Comparison of ENCODE assay signal across 10 cellular contexts in genomic region chr19:1465191-1466016, GRCh38. TPM values are rescaled to one million over a fixed set of nuclear protein-coding genes. Genes with fewer than 3 reads are reported as not detected.
DNase-seq lines count a peak whose midpoint lies in the region; ATAC-seq, FAIRE-seq and TF ChIP-seq lines count a peak whose summit lies in the region.
"Had no signal": no experiment of that assay in that cellular context is flagged by ENCODE, and none has a peak within 500 bp of the region (broad histone marks: within the 10 kb centered on the region; RNA-seq: fewer than 3 reads in every experiment).

No MANE protein-coding gene starts in this region.

- H3K9me3 Mint-ChIP-seq in activated CD4-positive, alpha-beta memory T cell treated with anti-CD3 and anti-CD28 coated beads, Interleukin-2, amount 10 ng/mL, durations not matched to agents 7 days and 5 days, result no peaks in the 10 kb centered on the region

- peaks cover 9% of the 10 kb centered on the region for H3K27me3 Mint-ChIP-seq in activated CD4-positive, alpha-beta memory T cell treated with anti-CD3 and anti-CD28 coated beads, Interleukin-2, amount 10 ng/mL, durations not matched to agents 7 days and 5 days

- intact Hi-C loops in heart left ventricle (cut with DNase I), result no loop called here

- H3K4me1 ChIP-seq in heart left ventricle, result peaks cover 12 to 55% (median 43%) of the 10 kb centered on the region in 12 donors
- peaks cover 5 to 8% of the 10 kb centered on the region in 2 donors for H3K4me1 ChIP-seq in small intestine (ENCODE audit: control insufficient read depth in 2 of 2, insufficient read depth in 1 of 2, low read depth in 1 of 2, low read length in 1 of 2)

- POLR2A ChIA-PET in activated CD4-positive, alpha-beta memory T cell treated with anti-CD3 and anti-CD28 coated beads, Interleukin-2, amount 10 ng/mL, durations not matched to agents 7 days and 5 days (lab: Charles Lee), result interaction anchor here (2.1 kb wide), 1 partner anchor 10 kb away, joined by 7 read pairs; no protein-coding TSS in a partner anchor

- H3K36me3 ChIP-seq in heart left ventricle (peaks cover 0 to 9% (median 0%) of the 10 kb centered on the region in 9 donors), small intestine (ENCODE audit: control insufficient read depth in 2 of 2, insufficient read depth in 2 of 2, low read length in 2 of 2) (no peaks in the 10 kb centered on the region)

- WGBS in heart left ventricle, 4 donors, result 26 to 62% (median 40%) methylated on average over 33 to 83 of the region's 83 CpGs
- 31 to 40% (median 32%) methylated on average over 63 to 83 of the region's 83 CpGs for WGBS in small intestine, 3 donors

- H3K4me3 Mint-ChIP-seq in activated CD4-positive, alpha-beta memory T cell treated with anti-CD3 and anti-CD28 coated beads, Interleukin-2, amount 10 ng/mL, durations not matched to agents 7 days and 5 days, result no peak overlapping the region

- H3K9me3 ChIP-seq in heart left ventricle, result no peaks in the 10 kb centered on the region
- H3K9me3 ChIP-seq in small intestine (ENCODE audit: control insufficient read depth, low read depth), result no peaks in the 10 kb centered on the region
- H3K9me3 ChIP-seq: A549 had no signal

- FAIRE-seq in small intestine (lab: Jason Lieb, UNC), result no peak
- FAIRE-seq: A549 had no signal

- peak in 3 of 4 donors; percentile 45 to 72 (median 48) for ATAC-seq in heart left ventricle
- no peak for ATAC-seq in GM19035 (IDR thresholded peaks at IDR 0.05; ENCODE audit: unreplicated experiment)
- ATAC-seq: A549 had no signal

- H3K27ac Mint-ChIP-seq in activated CD4-positive, alpha-beta memory T cell treated with anti-CD3 and anti-CD28 coated beads, Interleukin-2, amount 10 ng/mL, durations not matched to agents 7 days and 5 days, result no peak overlapping the region

- peak; percentile 28 to 61 (median 46) for TF ChIP-seq CTCF in heart left ventricle (IDR thresholded peaks at IDR 0.05)

- H3K4me1 Mint-ChIP-seq in activated CD4-positive, alpha-beta memory T cell treated with anti-CD3 and anti-CD28 coated beads, Interleukin-2, amount 10 ng/mL, durations not matched to agents 7 days and 5 days, result peaks cover 3% of the 10 kb centered on the region

- no peak for TF ChIP-seq POLR2A in heart left ventricle (IDR thresholded peaks at IDR 0.05)

- DNase-seq in NCI-H526 (lab: John Stamatoyannopoulos, UW) (peak; percentile 41 to 77), NCI-H526 treated with DMSO at 0.1 percent for 48 hours (lab: John Stamatoyannopoulos, UW) (no peak), heart left ventricle (peak in 2 of 5 donors; percentile 39 to 67), small intestine (peak; percentile 81), NCI-H345 (lab: John Stamatoyannopoulos, UW) (no peak), GDM1 (lab: John Stamatoyannopoulos, UW) (no peak)
- DNase-seq in activated CD4-positive, alpha-beta memory T cell treated with anti-CD3 and anti-CD28 coated beads, Interleukin-2, amount 10 ng/mL, durations not matched to agents 7 days and 5 days, result peak; percentile 40
- DNase-seq: effector CD4-positive, alpha-beta T cell had no signal

- CTCF ChIA-PET in activated CD4-positive, alpha-beta memory T cell treated with anti-CD3 and anti-CD28 coated beads, Interleukin-2, amount 10 ng/mL, durations not matched to agents 7 days and 5 days (lab: Charles Lee), result interaction anchor here (1.0 to 1.7 kb wide), 3 partner anchors 9 to 29 kb away, joined by 3 to 7 read pairs (median 3); no protein-coding TSS in a partner anchor

- no peaks in the 10 kb centered on the region for H3K36me3 Mint-ChIP-seq in activated CD4-positive, alpha-beta memory T cell treated with anti-CD3 and anti-CD28 coated beads, Interleukin-2, amount 10 ng/mL, durations not matched to agents 7 days and 5 days (ENCODE audit: low read depth)

- H3K4me3 ChIP-seq in heart left ventricle, result peak overlapping the region in 6 of 12 donors; percentile 5 to 29 (median 13)
- H3K4me3 ChIP-seq in small intestine (ENCODE audit: low read depth in 1 of 2, low read length in 2 of 2), result peak overlapping the region in 1 of 2 donors; percentile 35
- H3K4me3 ChIP-seq: A549 had no signal

- H3K27me3 ChIP-seq in heart left ventricle (peaks cover 29 to 61% (median 44%) of the 10 kb centered on the region in 9 donors), small intestine (ENCODE audit: control insufficient read depth in 2 of 2, insufficient read depth in 2 of 2, low read length in 2 of 2) (peaks cover 27 to 36% of the 10 kb centered on the region in 2 donors)

- no peak overlapping the region for H3K27ac ChIP-seq in heart left ventricle
- no peak overlapping the region for H3K27ac ChIP-seq in small intestine (ENCODE audit: low read depth in 1 of 2, low read length in 1 of 2)
- H3K27ac ChIP-seq: A549 had no signal

RNA-seq across cellular contexts. Expression of gene C19orf25, which starts 13.6 kb away (rescaled TPM):
- 10 to 100 TPM; 38.4 to 38.5 TPM for total RNA-seq in activated CD4-positive, alpha-beta memory T cell treated with anti-CD3 and anti-CD28 coated beads, Interleukin-2, amount 10 ng/mL, durations not matched to agents 7 days and 5 days
- total RNA-seq in heart left ventricle, result 10 to 100 TPM in 8 of 9 donors, 1 to 10 TPM in 1; 9.4 to 29.2 (median 15.7) TPM
- polyA plus RNA-seq in heart left ventricle (10 to 100 TPM; 27.6 to 27.8 TPM), small intestine (10 to 100 TPM; 44.6 to 62.1 (median 61.1) TPM)

RNA-seq across cellular contexts. Expression of gene APC2, which starts 15.5 kb away (rescaled TPM):
- total RNA-seq in activated CD4-positive, alpha-beta memory T cell treated with anti-CD3 and anti-CD28 coated beads, Interleukin-2, amount 10 ng/mL, durations not matched to agents 7 days and 5 days, result under 1 TPM in 1 of 2 experiments, not detected in 1; 0.03 TPM
- under 1 TPM in 8 of 9 donors, not detected in 1; 0.04 to 0.72 (median 0.14) TPM for total RNA-seq in heart left ventricle
- under 1 TPM; 0.07 to 0.08 TPM for polyA plus RNA-seq in heart left ventricle
- polyA plus RNA-seq in small intestine, result 1 to 10 TPM in 1 of 3 donors, under 1 TPM in 1, not detected in 1; 0.81 to 2.1 TPM

RNA-seq across cellular contexts. Expression of gene PCSK4, which starts 24.7 kb away (rescaled TPM):
- total RNA-seq in activated CD4-positive, alpha-beta memory T cell treated with anti-CD3 and anti-CD28 coated beads, Interleukin-2, amount 10 ng/mL, durations not matched to agents 7 days and 5 days, result 1 to 10 TPM; 2.5 to 3.6 TPM
- 1 to 10 TPM in 6 of 9 donors, under 1 TPM in 3; 0.31 to 1.9 (median 1.7) TPM for total RNA-seq in heart left ventricle
- under 1 TPM; 0.83 to 0.91 TPM for polyA plus RNA-seq in heart left ventricle
- polyA plus RNA-seq in small intestine, result 10 to 100 TPM in 2 of 3 donors, 1 to 10 TPM in 1; 5.1 to 13.0 (median 12.5) TPM

RNA-seq across cellular contexts. Expression of gene REEP6, which starts 25.6 kb away (rescaled TPM):
- total RNA-seq in activated CD4-positive, alpha-beta memory T cell treated with anti-CD3 and anti-CD28 coated beads, Interleukin-2, amount 10 ng/mL, durations not matched to agents 7 days and 5 days, result 1 to 10 TPM; 1.1 to 1.6 TPM
- 1 to 10 TPM; 1.9 to 6.0 (median 3.5) TPM for total RNA-seq in heart left ventricle
- polyA plus RNA-seq in heart left ventricle (1 to 10 TPM; 3.6 to 4.1 TPM), small intestine (100 to 1,000 TPM; 167 to 363 (median 208) TPM)

RNA-seq across cellular contexts. Expression of gene RPS15, which starts 27.2 kb away (rescaled TPM):
- 1,000 to 10,000 TPM; 1,378 to 1,409 TPM for total RNA-seq in activated CD4-positive, alpha-beta memory T cell treated with anti-CD3 and anti-CD28 coated beads, Interleukin-2, amount 10 ng/mL, durations not matched to agents 7 days and 5 days
- 1,000 to 10,000 TPM in 2 of 9 donors, 100 to 1,000 TPM in 7; 468 to 2,348 (median 669) TPM for total RNA-seq in heart left ventricle
- 1,000 to 10,000 TPM; 2,165 to 2,683 TPM for polyA plus RNA-seq in heart left ventricle
- 1,000 to 10,000 TPM; 2,441 to 3,547 (median 3,396) TPM for polyA plus RNA-seq in small intestine

Comparison
In these comparisons a context has a peak if more than half of its experiments do, and no peak if none do; other contexts are left out.
1. DNase-seq: peak in NCI-H526 (2 of 2), activated CD4-positive, alpha-beta memory T cell treated with anti-CD3 and anti-CD28 coated beads, Interleukin-2, amount 10 ng/mL, durations not matched to agents 7 days and 5 days (single experiment) and small intestine (single experiment); none in NCI-H526 treated with DMSO at 0.1 percent for 48 hours (single experiment), NCI-H345 (single experiment) and GDM1 (single experiment).